In genomic region chr6:144582939-144583613, GRCh38 we compare ENCODE assay signal across 8 cellular contexts.
DNase-seq lines count a peak whose midpoint lies in the region; ATAC-seq and TF ChIP-seq lines count a peak whose summit lies in the region.

No MANE protein-coding gene starts in this region.

- H3K4me1 ChIP-seq in heart left ventricle: peaks cover 0 to 35% (median 21%) of the 10 kb centered on the region in 12 donors

- H3K36me3 ChIP-seq in heart left ventricle: peaks cover 0 to 29% (median 22%) of the 10 kb centered on the region in 9 donors

- H3K9me3 ChIP-seq in heart left ventricle: no peaks in the 10 kb centered on the region

- H3K4me3 ChIP-seq in heart left ventricle: peak overlapping the region in 6 of 12 donors; percentile 2 to 43 (median 14)

- DNase-seq in A172 (ENCODE audit: low spot score) (peak; percentile 8), NCI-H774 (lab: John Stamatoyannopoulos, UW) (peak; percentile 61), activated gamma-delta T cell (lab: John Stamatoyannopoulos, UW) (peak; percentile 6), heart left ventricle (peak; percentile 15 to 74 (median 36)), renal cortical epithelial cell (ENCODE audit: low read depth) (peak; percentile 9), mesenteric fat pad (ENCODE audit: low spot score) (no peak)

- no peak for TF ChIP-seq POLR2A in heart left ventricle (IDR thresholded peaks at IDR 0.05)

- 16 to 18% (median 17%) methylated on average over 16 of the region's 16 CpGs for WGBS in heart left ventricle, 4 donors

- no peak for TF ChIP-seq CTCF in heart left ventricle (IDR thresholded peaks at IDR 0.05)

- intact Hi-C loops in heart left ventricle (cut with DNase I): loop anchor here (5.0 to 10.0 kb wide), 13 partner anchors 192 to 1122 kb away; no protein-coding TSS in a partner anchor

- no peak overlapping the region for H3K27ac ChIP-seq in heart left ventricle

- H3K27me3 ChIP-seq in heart left ventricle: no peaks in the 10 kb centered on the region

- ATAC-seq in GM18858 (IDR thresholded peaks at IDR 0.05; ENCODE audit: unreplicated experiment) (peak; percentile 94), HG03039 (IDR thresholded peaks at IDR 0.05; ENCODE audit: unreplicated experiment) (peak; percentile 91), heart left ventricle (peak; percentile 35 to 73 (median 72))
